Comparison of ENCODE assay signal across 23 cellular contexts in the genomic region with DNA sequence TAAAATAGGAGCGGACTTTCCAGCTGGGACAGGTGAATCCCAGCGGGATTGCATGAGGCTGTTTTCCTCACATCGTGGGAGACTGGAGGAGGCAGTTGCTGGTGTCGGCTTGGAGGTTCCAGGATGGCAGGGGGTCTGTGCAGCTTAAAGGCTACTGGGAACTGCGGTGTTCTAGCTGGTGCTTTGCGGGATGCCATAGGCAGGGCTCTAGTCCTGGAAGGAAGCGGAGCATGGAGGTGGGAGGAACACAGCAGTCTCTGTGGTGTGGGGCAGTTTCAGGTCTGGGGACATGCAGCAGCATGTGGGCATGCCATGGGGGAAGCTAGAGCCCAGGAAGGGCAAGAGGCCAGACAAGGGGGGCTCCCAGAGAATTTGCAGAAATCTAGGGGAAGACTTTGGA.
"Had no signal": no experiment of that assay in that cellular context is flagged by ENCODE, and none has a peak within 500 bp of the region (broad histone marks: within the 10 kb centered on the region; RNA-seq: fewer than 3 reads in every experiment).

No MANE protein-coding gene starts in this region.

- H3K27me3 ChIP-seq: Peyer's patch had no signal

- H3K4me3 ChIP-seq: K562, PC-9, Peyer's patch, SJSA1, SK-N-MC had no signal

- DNase-seq: Kasumi-1, MM.1S, NCI-H1092 treated with DMSO at 0.1 percent for 48 hours, NCI-H1436, NCI-H187, NCI-H2081 treated with DMSO at 0.1 percent for 48 hours, NCI-H2171, NCI-H226, NCI-H446, NCI-H510A, NCI-H524 treated with DMSO at 0.1 percent for 48 hours, NCI-H774, OCI-M1, PC-9, Peyer's patch, SIG-M5, SW 1271 had no signal

- H3K4me1 Mint-ChIP-seq: IgD-negative memory B cell had no signal

- H3K4me1 ChIP-seq: Peyer's patch, SJSA1 had no signal

- H3K36me3 Mint-ChIP-seq: IgD-negative memory B cell had no signal

- H3K4me3 Mint-ChIP-seq: IgD-negative memory B cell had no signal

- H3K27ac ChIP-seq: HL-60, KMS-11, PC-9, Peyer's patch, SJSA1, SK-N-MC had no signal

- H3K4me2 ChIP-seq: KMS-11, PC-9 had no signal

- H3K9ac ChIP-seq: KMS-11 had no signal

- H3K36me3 ChIP-seq: Peyer's patch, SJSA1 had no signal

- H3K9me3 Mint-ChIP-seq: IgD-negative memory B cell had no signal

- H2AFZ ChIP-seq: PC-9 had no signal

- H3K9me3 ChIP-seq: Peyer's patch had no signal

- H3K27ac Mint-ChIP-seq: IgD-negative memory B cell had no signal
